Comparison of ENCODE assay signal across 8 cellular contexts in the genomic region with DNA sequence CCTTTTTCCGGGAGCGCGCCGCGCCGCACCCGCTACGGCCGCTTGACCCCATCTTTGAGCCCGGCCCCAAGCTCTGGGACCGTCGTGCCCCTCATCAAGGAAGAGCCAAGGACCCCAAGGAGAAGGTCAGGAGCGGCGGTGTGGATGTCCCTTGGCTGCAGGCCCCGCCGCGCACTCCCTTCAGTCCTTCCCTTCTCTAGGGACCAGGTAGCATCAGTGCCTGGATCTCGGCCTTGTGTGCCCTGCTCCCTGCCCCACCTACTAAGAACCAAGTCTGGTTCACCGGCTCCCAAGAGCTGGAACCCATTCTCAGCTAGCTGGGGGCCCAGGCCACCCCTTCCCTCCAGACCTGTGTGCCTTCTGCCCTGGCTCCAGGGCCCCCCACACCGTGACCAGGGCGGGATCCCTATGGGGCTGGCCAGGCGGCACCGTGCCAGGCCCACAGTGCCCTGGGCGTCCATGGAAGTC.
DNase-seq lines count a peak whose midpoint lies in the region; ATAC-seq and TF ChIP-seq lines count a peak whose summit lies in the region.

No MANE protein-coding gene starts in this region.

- H3K27me3 ChIP-seq in liver (ENCODE audit: control insufficient read depth in 4 of 4, insufficient read depth in 4 of 4, low read length in 3 of 4) = no peaks in the 10 kb centered on the region
- H3K27me3 ChIP-seq in upper lobe of right lung = no peaks in the 10 kb centered on the region

- peaks cover 3% of the 10 kb centered on the region for H3K4me1 Mint-ChIP-seq in activated naive CD4-positive, alpha-beta T cell treated with anti-CD3 and anti-CD28 coated beads for 36 hours (ENCODE audit: low read depth)
- H3K4me1 Mint-ChIP-seq in brain = peaks cover 19% of the 10 kb centered on the region

- no peak overlapping the region for H3K9ac ChIP-seq in liver (ENCODE audit: low read depth in 1 of 2, low read length in 2 of 2)

- H3K9me3 Mint-ChIP-seq in activated naive CD4-positive, alpha-beta T cell treated with anti-CD3 and anti-CD28 coated beads for 36 hours = no peaks in the 10 kb centered on the region
- H3K9me3 Mint-ChIP-seq in brain = no peaks in the 10 kb centered on the region

- H3K27ac ChIP-seq in liver (ENCODE audit: low read depth in 1 of 2, low read length in 2 of 2) (no peak overlapping the region), upper lobe of right lung (peak overlapping the region; percentile 42)

- CTCF ChIA-PET in activated naive CD4-positive, alpha-beta T cell treated with anti-CD3 and anti-CD28 coated beads for 36 hours (lab: Charles Lee) = interaction anchor here (0.7 to 2.9 kb wide), 19 partner anchors 8 to 816 kb away, joined by 3 to 30 read pairs (median 3); no protein-coding TSS in a partner anchor

- peaks cover 5 to 18% (median 10%) of the 10 kb centered on the region in 4 donors for H3K4me1 ChIP-seq in liver (ENCODE audit: control insufficient read depth in 4 of 4, insufficient read depth in 4 of 4, low read length in 3 of 4)
- H3K4me1 ChIP-seq in upper lobe of right lung = peaks cover 7% of the 10 kb centered on the region

- no peaks in the 10 kb centered on the region for H3K36me3 Mint-ChIP-seq in activated naive CD4-positive, alpha-beta T cell treated with anti-CD3 and anti-CD28 coated beads for 36 hours (ENCODE audit: low read depth)
- H3K36me3 Mint-ChIP-seq in brain = no peaks in the 10 kb centered on the region

- H3K9me3 ChIP-seq in liver (ENCODE audit: control insufficient read depth in 4 of 4, low read length in 3 of 4) (no peaks in the 10 kb centered on the region), upper lobe of right lung (no peaks in the 10 kb centered on the region)

- H3K4me3 ChIP-seq in liver (ENCODE audit: low read depth in 1 of 3, low read length in 3 of 3) = peak overlapping the region in 2 of 3 donors; percentile 64 to 73
- peak overlapping the region; percentile 56 for H3K4me3 ChIP-seq in upper lobe of right lung

- peaks cover 7% of the 10 kb centered on the region for H3K27me3 Mint-ChIP-seq in activated naive CD4-positive, alpha-beta T cell treated with anti-CD3 and anti-CD28 coated beads for 36 hours (ENCODE audit: low read depth)
- peaks cover 12% of the 10 kb centered on the region for H3K27me3 Mint-ChIP-seq in brain

- H3K36me3 ChIP-seq in liver (ENCODE audit: control insufficient read depth in 4 of 4, insufficient read depth in 3 of 4, low read depth in 1 of 4, low read length in 3 of 4) (no peaks in the 10 kb centered on the region), upper lobe of right lung (no peaks in the 10 kb centered on the region)

- no peak for DNase-seq in activated naive CD4-positive, alpha-beta T cell treated with anti-CD3 and anti-CD28 coated beads for 36 hours
- DNase-seq in activated naive CD4-positive, alpha-beta T cell treated with anti-CD3 and anti-CD28 coated beads, Interleukin-2, amount 50 U/mL, for 16 hours = no peak
- DNase-seq in upper lobe of right lung (no peak), NCI-H187 (lab: John Stamatoyannopoulos, UW) (no peak), iPS-NIHi7 (ENCODE audit: extremely low spot score) (no peak)

- H3K27ac Mint-ChIP-seq in activated naive CD4-positive, alpha-beta T cell treated with anti-CD3 and anti-CD28 coated beads for 36 hours = no peak overlapping the region
- no peak overlapping the region for H3K27ac Mint-ChIP-seq in brain

- TF ChIP-seq RAD21 in liver (IDR thresholded peaks at IDR 0.05) = no peak

- WGBS in liver = 29% methylated on average over 24 of the region's 24 CpGs

- TF ChIP-seq CTCF in brain (conservative IDR thresholded peaks at IDR 0.05) (peak in 1 of 2 experiments; percentile 47), liver (IDR thresholded peaks at IDR 0.05; ENCODE audit: low read depth, low read length, missing input control) (no peak), upper lobe of right lung (IDR thresholded peaks at IDR 0.05) (peak; percentile 4)

- intact Hi-C loops in activated naive CD4-positive, alpha-beta T cell treated with anti-CD3 and anti-CD28 coated beads for 36 hours (cut with micrococcal nuclease) = loop anchor here (1.0 to 2.0 kb wide), 5 partner anchors 161 to 816 kb away; a partner anchor contains a TSS
- intact Hi-C loops in upper lobe of right lung (cut with DNase I) = loop anchor here (10.0 kb wide), 2 partner anchors 162 to 812 kb away; no protein-coding TSS in a partner anchor

- ATAC-seq in upper lobe of right lung (peak; percentile 11), HG03175 (IDR thresholded peaks at IDR 0.05; ENCODE audit: unreplicated experiment) (no peak)

- H3K4me3 Mint-ChIP-seq in activated naive CD4-positive, alpha-beta T cell treated with anti-CD3 and anti-CD28 coated beads for 36 hours = peak overlapping the region; percentile 54
- H3K4me3 Mint-ChIP-seq in brain = peak overlapping the region in 3 of 5 experiments; percentile 77 to 81 (median 78)

TF ChIP-seq in liver, 16 proteins besides CTCF, POLR2A, EP300 and RAD21:
- no peak for TF ChIP-seq SP1 (IDR thresholded peaks at IDR 0.05)
- no peak for TF ChIP-seq HNF4G (IDR thresholded peaks at IDR 0.05)
- TF ChIP-seq, protein P1, sequence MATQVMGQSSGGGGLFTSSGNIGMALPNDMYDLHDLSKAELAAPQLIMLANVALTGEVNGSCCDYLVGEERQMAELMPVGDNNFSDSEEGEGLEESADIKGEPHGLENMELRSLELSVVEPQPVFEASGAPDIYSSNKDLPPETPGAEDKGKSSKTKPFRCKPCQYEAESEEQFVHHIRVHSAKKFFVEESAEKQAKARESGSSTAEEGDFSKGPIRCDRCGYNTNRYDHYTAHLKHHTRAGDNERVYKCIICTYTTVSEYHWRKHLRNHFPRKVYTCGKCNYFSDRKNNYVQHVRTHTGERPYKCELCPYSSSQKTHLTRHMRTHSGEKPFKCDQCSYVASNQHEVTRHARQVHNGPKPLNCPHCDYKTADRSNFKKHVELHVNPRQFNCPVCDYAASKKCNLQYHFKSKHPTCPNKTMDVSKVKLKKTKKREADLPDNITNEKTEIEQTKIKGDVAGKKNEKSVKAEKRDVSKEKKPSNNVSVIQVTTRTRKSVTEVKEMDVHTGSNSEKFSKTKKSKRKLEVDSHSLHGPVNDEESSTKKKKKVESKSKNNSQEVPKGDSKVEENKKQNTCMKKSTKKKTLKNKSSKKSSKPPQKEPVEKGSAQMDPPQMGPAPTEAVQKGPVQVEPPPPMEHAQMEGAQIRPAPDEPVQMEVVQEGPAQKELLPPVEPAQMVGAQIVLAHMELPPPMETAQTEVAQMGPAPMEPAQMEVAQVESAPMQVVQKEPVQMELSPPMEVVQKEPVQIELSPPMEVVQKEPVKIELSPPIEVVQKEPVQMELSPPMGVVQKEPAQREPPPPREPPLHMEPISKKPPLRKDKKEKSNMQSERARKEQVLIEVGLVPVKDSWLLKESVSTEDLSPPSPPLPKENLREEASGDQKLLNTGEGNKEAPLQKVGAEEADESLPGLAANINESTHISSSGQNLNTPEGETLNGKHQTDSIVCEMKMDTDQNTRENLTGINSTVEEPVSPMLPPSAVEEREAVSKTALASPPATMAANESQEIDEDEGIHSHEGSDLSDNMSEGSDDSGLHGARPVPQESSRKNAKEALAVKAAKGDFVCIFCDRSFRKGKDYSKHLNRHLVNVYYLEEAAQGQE (IDR thresholded peaks at IDR 0.05) = no peak
- no peak for TF ChIP-seq GABPA (IDR thresholded peaks at IDR 0.05 in 1 of 2, conservative IDR thresholded peaks at IDR 0.05 in 1 of 2)
- TF ChIP-seq RXRA (IDR thresholded peaks at IDR 0.05) = no peak
- no peak for TF ChIP-seq TAF1 (conservative IDR thresholded peaks at IDR 0.05)
- no peak for TF ChIP-seq HNF4A (conservative IDR thresholded peaks at IDR 0.05)
- no peak for TF ChIP-seq EGR1 (IDR thresholded peaks at IDR 0.05; ENCODE audit: low read depth in 2 of 2)
- no peak for TF ChIP-seq FOXA2 (IDR thresholded peaks at IDR 0.05)
- TF ChIP-seq, protein P2, sequence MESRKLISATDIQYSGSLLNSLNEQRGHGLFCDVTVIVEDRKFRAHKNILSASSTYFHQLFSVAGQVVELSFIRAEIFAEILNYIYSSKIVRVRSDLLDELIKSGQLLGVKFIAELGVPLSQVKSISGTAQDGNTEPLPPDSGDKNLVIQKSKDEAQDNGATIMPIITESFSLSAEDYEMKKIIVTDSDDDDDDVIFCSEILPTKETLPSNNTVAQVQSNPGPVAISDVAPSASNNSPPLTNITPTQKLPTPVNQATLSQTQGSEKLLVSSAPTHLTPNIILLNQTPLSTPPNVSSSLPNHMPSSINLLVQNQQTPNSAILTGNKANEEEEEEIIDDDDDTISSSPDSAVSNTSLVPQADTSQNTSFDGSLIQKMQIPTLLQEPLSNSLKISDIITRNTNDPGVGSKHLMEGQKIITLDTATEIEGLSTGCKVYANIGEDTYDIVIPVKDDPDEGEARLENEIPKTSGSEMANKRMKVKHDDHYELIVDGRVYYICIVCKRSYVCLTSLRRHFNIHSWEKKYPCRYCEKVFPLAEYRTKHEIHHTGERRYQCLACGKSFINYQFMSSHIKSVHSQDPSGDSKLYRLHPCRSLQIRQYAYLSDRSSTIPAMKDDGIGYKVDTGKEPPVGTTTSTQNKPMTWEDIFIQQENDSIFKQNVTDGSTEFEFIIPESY (IDR thresholded peaks at IDR 0.05) = no peak
- TF ChIP-seq YY1 (IDR thresholded peaks at IDR 0.05) = no peak
- no peak for TF ChIP-seq FOXA1 (IDR thresholded peaks at IDR 0.05)
- TF ChIP-seq, protein P3, sequence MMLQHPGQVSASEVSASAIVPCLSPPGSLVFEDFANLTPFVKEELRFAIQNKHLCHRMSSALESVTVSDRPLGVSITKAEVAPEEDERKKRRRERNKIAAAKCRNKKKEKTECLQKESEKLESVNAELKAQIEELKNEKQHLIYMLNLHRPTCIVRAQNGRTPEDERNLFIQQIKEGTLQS (IDR thresholded peaks at IDR 0.05) = no peak
- no peak for TF ChIP-seq JUND (IDR thresholded peaks at IDR 0.05)
- TF ChIP-seq, protein P4, sequence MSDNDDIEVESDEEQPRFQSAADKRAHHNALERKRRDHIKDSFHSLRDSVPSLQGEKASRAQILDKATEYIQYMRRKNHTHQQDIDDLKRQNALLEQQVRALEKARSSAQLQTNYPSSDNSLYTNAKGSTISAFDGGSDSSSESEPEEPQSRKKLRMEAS (IDR thresholded peaks at IDR 0.05) = no peak
